In the genomic region with DNA sequence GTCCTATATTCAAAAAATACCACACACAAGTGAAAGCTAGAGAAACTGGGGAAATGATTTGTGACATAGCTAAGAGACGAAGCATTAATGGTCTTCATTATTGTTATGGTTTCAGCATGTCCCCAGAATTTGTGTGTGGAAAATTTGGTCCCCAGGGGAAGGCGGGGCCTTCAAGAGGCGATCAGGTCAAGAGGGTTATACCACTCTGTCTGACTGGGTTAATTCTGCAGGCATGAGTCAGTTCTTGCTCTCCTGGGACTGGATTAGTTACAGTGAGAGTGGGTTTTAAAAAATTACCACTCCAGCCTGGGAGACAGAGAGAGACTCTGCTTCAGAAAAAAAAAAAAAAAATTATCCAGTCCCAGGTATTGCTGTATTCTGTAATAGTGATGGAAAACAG, we compare ENCODE assay signal across 18 cellular contexts. TPM values are rescaled to one million over a fixed set of nuclear protein-coding genes. Genes with fewer than 3 reads are reported as not detected.
A peak's percentile ranks its signal among the peaks of the same experiment; 100 is the strongest.
DNase-seq lines count a peak whose midpoint lies in the region; ATAC-seq and TF ChIP-seq lines count a peak whose summit lies in the region.
"Had no signal": no experiment of that assay in that cellular context is flagged by ENCODE, and none has a peak within 500 bp of the region (broad histone marks: within the 10 kb centered on the region; RNA-seq: fewer than 3 reads in every experiment).

No MANE protein-coding gene starts in this region.

- 59 to 71% methylated on average over 3 of the region's 3 CpGs for WGBS in heart right ventricle, 2 donors

- POLR2A ChIA-PET in activated CD8-positive, alpha-beta T cell treated with anti-CD3 and anti-CD28 coated beads, Interleukin-2, amount 10 ng/mL, durations not matched to agents 7 days and 5 days (lab: Charles Lee): no interaction called here

- H3K4me1 ChIP-seq in left lung (no peaks in the 10 kb centered on the region), heart right ventricle (peaks cover 0 to 11% (median 4%) of the 10 kb centered on the region in 9 donors)

- H3K27me3 ChIP-seq in left lung: peaks cover 8 to 43% of the 10 kb centered on the region in 2 donors
- peaks cover 6 to 51% (median 39%) of the 10 kb centered on the region in 7 donors for H3K27me3 ChIP-seq in heart right ventricle
- H3K27me3 ChIP-seq: BLaER1 treated with 17β-estradiol and CSF1 and Interleukin-3, amounts not matched to agents 10 nM and 100 nM had no signal

- no peaks in the 10 kb centered on the region for H3K36me3 ChIP-seq in left lung
- no peaks in the 10 kb centered on the region for H3K36me3 ChIP-seq in heart right ventricle
- H3K36me3 ChIP-seq: BLaER1 treated with 17β-estradiol and CSF1 and Interleukin-3, amounts not matched to agents 10 nM and 100 nM; upper lobe of left lung had no signal

- no peaks in the 10 kb centered on the region for H3K9me3 ChIP-seq in left lung
- H3K9me3 ChIP-seq in heart right ventricle: peaks cover 0 to 15% (median 0%) of the 10 kb centered on the region in 11 donors

- peaks cover 4% of the 10 kb centered on the region for H3K9me3 Mint-ChIP-seq in activated CD8-positive, alpha-beta T cell treated with anti-CD3 and anti-CD28 coated beads, Interleukin-2, amount 10 ng/mL, durations not matched to agents 7 days and 5 days (ENCODE audit: insufficient read depth)
- H3K9me3 Mint-ChIP-seq: activated CD4-positive, alpha-beta T cell treated with anti-CD3 and anti-CD28 coated beads, Interleukin-2, amount 10 ng/mL, durations not matched to agents 7 days and 5 days; activated T-cell treated with anti-CD3 and anti-CD28 coated beads, Interleukin-2, amount 50 U/mL, for 72 hours; H9; T-helper 2 cell treated with Interferon-gamma antibody and Interleukin-4, amounts not matched to agents 5 μg/mL and 100 μg/mL, for 36 hours had no signal

- intact Hi-C loops in left lung (cut with DNase I) (no loop called here), heart right ventricle (cut with DNase I) (no loop called here)

- H3K27ac Mint-ChIP-seq in activated CD8-positive, alpha-beta T cell treated with anti-CD3 and anti-CD28 coated beads, Interleukin-2, amount 10 ng/mL, durations not matched to agents 7 days and 5 days: no peak overlapping the region
- H3K27ac Mint-ChIP-seq: activated CD4-positive, alpha-beta T cell treated with anti-CD3 and anti-CD28 coated beads, Interleukin-2, amount 10 ng/mL, durations not matched to agents 7 days and 5 days; activated T-cell treated with anti-CD3 and anti-CD28 coated beads, Interleukin-2, amount 50 U/mL, for 72 hours; H9; naive thymus-derived CD4-positive, alpha-beta T cell; T-helper 2 cell treated with Interferon-gamma antibody and Interleukin-4, amounts not matched to agents 5 μg/mL and 100 μg/mL, for 36 hours had no signal

- TF ChIP-seq CTCF in AG10803 (conservative IDR thresholded peaks at IDR 0.05; ENCODE audit: low read length) (no peak), astrocyte of the spinal cord (IDR thresholded peaks at IDR 0.05; ENCODE audit: low read depth, low read length) (no peak), left lung (IDR thresholded peaks at IDR 0.05) (no peak), heart right ventricle (IDR thresholded peaks at IDR 0.05) (no peak)

- H3K4me3 Mint-ChIP-seq in activated CD8-positive, alpha-beta T cell treated with anti-CD3 and anti-CD28 coated beads, Interleukin-2, amount 10 ng/mL, durations not matched to agents 7 days and 5 days: no peak overlapping the region
- H3K4me3 Mint-ChIP-seq: activated CD4-positive, alpha-beta T cell treated with anti-CD3 and anti-CD28 coated beads, Interleukin-2, amount 10 ng/mL, durations not matched to agents 7 days and 5 days; activated T-cell treated with anti-CD3 and anti-CD28 coated beads, Interleukin-2, amount 50 U/mL, for 72 hours; H9; naive thymus-derived CD4-positive, alpha-beta T cell; T-helper 2 cell treated with Interferon-gamma antibody and Interleukin-4, amounts not matched to agents 5 μg/mL and 100 μg/mL, for 36 hours had no signal

- in situ Hi-C loops in astrocyte of the spinal cord (cut with HindIII; ENCODE audit: low sequenced_read_pairs): no loop called here

- peaks cover 14% of the 10 kb centered on the region for H3K27me3 Mint-ChIP-seq in activated CD8-positive, alpha-beta T cell treated with anti-CD3 and anti-CD28 coated beads, Interleukin-2, amount 10 ng/mL, durations not matched to agents 7 days and 5 days (ENCODE audit: low read depth)

- H3K4me3 ChIP-seq in AG10803 (ENCODE audit: low read length) (no peak overlapping the region), astrocyte of the spinal cord (ENCODE audit: low read depth, low read length) (no peak overlapping the region), left lung (no peak overlapping the region), heart right ventricle (no peak overlapping the region)
- H3K4me3 ChIP-seq: BLaER1 treated with 17β-estradiol and CSF1 and Interleukin-3, amounts not matched to agents 10 nM and 100 nM; upper lobe of left lung had no signal

- peak; percentile 67 for DNase-seq in AG10803 (ENCODE audit: low read depth)
- DNase-seq in HT1080 (ENCODE audit: low read depth): peak; percentile 60
- peak; percentile 28 for DNase-seq in astrocyte of the spinal cord (ENCODE audit: low read depth, low spot score)
- DNase-seq in left lung: no peak
- DNase-seq in NCI-H1105 (lab: John Stamatoyannopoulos, UW): no peak
- DNase-seq in activated CD8-positive, alpha-beta T cell treated with anti-CD3 and anti-CD28 coated beads, Interleukin-2, amount 10 ng/mL, durations not matched to agents 7 days and 5 days: no peak
- DNase-seq in heart right ventricle: no peak
- DNase-seq: activated CD4-positive, alpha-beta T cell treated with anti-CD3 and anti-CD28 coated beads, Interleukin-2, amount 10 ng/mL, durations not matched to agents 7 days and 5 days; activated T-cell treated with anti-CD3 and anti-CD28 coated beads, Interleukin-2, amount 50 U/mL, for 72 hours; H9; left colon; naive thymus-derived CD4-positive, alpha-beta T cell; NCI-H1105 treated with DMSO at 0.1 percent for 48 hours; stimulated activated CD4-positive, alpha-beta T cell treated with anti-CD3 and anti-CD28 coated beads, Interleukin-2, amount 100 ng/mL, for 48 hours; upper lobe of left lung had no signal

- CTCF ChIA-PET in activated CD8-positive, alpha-beta T cell treated with anti-CD3 and anti-CD28 coated beads, Interleukin-2, amount 10 ng/mL, durations not matched to agents 7 days and 5 days (lab: Charles Lee): no interaction called here

- no peaks in the 10 kb centered on the region for H3K4me1 Mint-ChIP-seq in activated CD8-positive, alpha-beta T cell treated with anti-CD3 and anti-CD28 coated beads, Interleukin-2, amount 10 ng/mL, durations not matched to agents 7 days and 5 days (ENCODE audit: low read depth)
- H3K4me1 Mint-ChIP-seq: activated CD4-positive, alpha-beta T cell treated with anti-CD3 and anti-CD28 coated beads, Interleukin-2, amount 10 ng/mL, durations not matched to agents 7 days and 5 days had no signal

- ATAC-seq in left lung (peak; percentile 77), GM21576 (IDR thresholded peaks at IDR 0.05; ENCODE audit: unreplicated experiment) (no peak), heart right ventricle (no peak)
- no peak for ATAC-seq in activated CD8-positive, alpha-beta T cell treated with anti-CD3 and anti-CD28 coated beads, Interleukin-2, amount 10 ng/mL, durations not matched to agents 7 days and 5 days
- ATAC-seq: activated T-cell treated with anti-CD3 and anti-CD28 coated beads, Interleukin-2, amount 50 U/mL, for 72 hours; left colon; naive thymus-derived CD4-positive, alpha-beta T cell had no signal

- H3K27ac ChIP-seq in left lung (no peak overlapping the region), heart right ventricle (no peak overlapping the region)
- H3K27ac ChIP-seq: BLaER1 treated with 17β-estradiol and CSF1 and Interleukin-3, amounts not matched to agents 10 nM and 100 nM; upper lobe of left lung had no signal

- H3K36me3 Mint-ChIP-seq in activated CD8-positive, alpha-beta T cell treated with anti-CD3 and anti-CD28 coated beads, Interleukin-2, amount 10 ng/mL, durations not matched to agents 7 days and 5 days (ENCODE audit: low read depth): peaks cover 3% of the 10 kb centered on the region

RNA-seq across cellular contexts. Expression of a gene that starts 2.1 kb away (rescaled TPM):
- not detected in 2 replicates for total RNA-seq in HT1080 (2014; rRNA removed; shearing (Covaris generic))
- polyA plus RNA-seq in HT1080 (2015; cell fraction: cytosol; rRNA removed): not detected in 2 replicates
- polyA plus RNA-seq in HT1080 (2015; cell fraction: nucleus; rRNA removed): not detected in 2 replicates
- total RNA-seq in left lung: not detected
- total RNA-seq in activated CD8-positive, alpha-beta T cell treated with anti-CD3 and anti-CD28 coated beads, Interleukin-2, amount 10 ng/mL, durations not matched to agents 7 days and 5 days: not detected
- total RNA-seq in heart right ventricle: not detected
- not detected for polyA plus RNA-seq in heart right ventricle
- total RNA-seq: activated CD4-positive, alpha-beta T cell treated with anti-CD3 and anti-CD28 coated beads, Interleukin-2, amount 10 ng/mL, durations not matched to agents 7 days and 5 days; activated T-cell treated with anti-CD3 and anti-CD28 coated beads, Interleukin-2, amount 50 U/mL, for 72 hours; naive thymus-derived CD4-positive, alpha-beta T cell; upper lobe of left lung had no signal
- polyA plus RNA-seq: naive thymus-derived CD4-positive, alpha-beta T cell had no signal

Comparison
In these comparisons a context has a peak if more than half of its experiments do, and no peak if none do; other contexts are left out.
1. DNase-seq: peak in AG10803 (single experiment), HT1080 (single experiment) and astrocyte of the spinal cord (single experiment); none in left lung (0 of 2), NCI-H1105 (single experiment), activated CD8-positive, alpha-beta T cell treated with anti-CD3 and anti-CD28 coated beads, Interleukin-2, amount 10 ng/mL, durations not matched to agents 7 days and 5 days (single experiment) and heart right ventricle (0 of 2).